In genomic region chr6:14671261-14671681, GRCh38 we compare ENCODE assay signal across 13 cellular contexts.
DNase-seq lines count a peak whose midpoint lies in the region; ATAC-seq and TF ChIP-seq lines count a peak whose summit lies in the region.
"Had no signal": no experiment of that assay in that cellular context is flagged by ENCODE, and none has a peak within 500 bp of the region (broad histone marks: within the 10 kb centered on the region; RNA-seq: fewer than 3 reads in every experiment).

No MANE protein-coding gene starts in this region.

- CTCF ChIA-PET in AG04449 (lab: Yijun Ruan, JAX), result interaction anchor here (1.2 to 1.6 kb wide), 2 partner anchors 10 to 13 kb away, joined by 4 read pairs; no protein-coding TSS in a partner anchor

- DNase-seq in AG04449 (ENCODE audit: low read depth, low spot score), result peak; percentile 31
- DNase-seq in HT1080 (ENCODE audit: low read depth), result peak; percentile 33
- DNase-seq in astrocyte of the spinal cord (ENCODE audit: low read depth, low spot score), result peak; percentile 76
- peak; percentile 77 for DNase-seq in kidney tubule cell (ENCODE audit: low spot score)
- no peak for DNase-seq in effector CD8-positive, alpha-beta T cell (lab: John Stamatoyannopoulos, UW)
- no peak for DNase-seq in SKM-1 treated with dmso at 0.1 percent for 144 hours (lab: John Stamatoyannopoulos, UW; ENCODE audit: unreplicated experiment)
- DNase-seq in activated naive CD4-positive, alpha-beta T cell (lab: John Stamatoyannopoulos, UW), result no peak
- DNase-seq: activated CD4-positive, CD25-positive, alpha-beta regulatory T cell treated with anti-CD3 and anti-CD28 coated beads, Interleukin-2, amount 50 U/mL, for 72 hours; CD4-positive, CD25-positive, alpha-beta regulatory T cell; NCI-H1105 treated with DMSO at 0.1 percent for 48 hours; nucleus accumbens had no signal

- ATAC-seq in HG02623 (IDR thresholded peaks at IDR 0.05; ENCODE audit: unreplicated experiment), result no peak

- POLR2A ChIA-PET in AG04449 (lab: Yijun Ruan, JAX), result no interaction called here

- H3K4me3 ChIP-seq in AG04449 (ENCODE audit: low read depth, low read length) (no peak overlapping the region), astrocyte of the spinal cord (ENCODE audit: low read depth, low read length) (no peak overlapping the region)
- H3K4me3 ChIP-seq: tibial nerve had no signal

- no peak for TF ChIP-seq CTCF in AG04449 (IDR thresholded peaks at IDR 0.05; ENCODE audit: insufficient read depth, low read length, missing control alignments)
- no peak for TF ChIP-seq CTCF in astrocyte of the spinal cord (IDR thresholded peaks at IDR 0.05; ENCODE audit: low read depth, low read length)

- in situ Hi-C loops in astrocyte of the spinal cord (cut with HindIII; ENCODE audit: low sequenced_read_pairs), result no loop called here

Comparison
In these comparisons a context has a peak if more than half of its experiments do, and no peak if none do; other contexts are left out.
1. DNase-seq: peak in AG04449 (single experiment), HT1080 (single experiment), astrocyte of the spinal cord (single experiment) and kidney tubule cell (single experiment); none in effector CD8-positive, alpha-beta T cell (single experiment), SKM-1 treated with dmso at 0.1 percent for 144 hours (single experiment) and activated naive CD4-positive, alpha-beta T cell (0 of 4).